In genomic region chr3:171815977-171816595, GRCh38 we compare ENCODE assay signal across 25 cellular contexts. TPM values are rescaled to one million over a fixed set of nuclear protein-coding genes. Genes with fewer than 3 reads are reported as not detected.
DNase-seq lines count a peak whose midpoint lies in the region; TF ChIP-seq lines count a peak whose summit lies in the region.
"Had no signal": no experiment of that assay in that cellular context is flagged by ENCODE, and none has a peak within 500 bp of the region (broad histone marks: within the 10 kb centered on the region; RNA-seq: fewer than 3 reads in every experiment).

No MANE protein-coding gene starts in this region.

- H4K8ac ChIP-seq in mesendoderm (ENCODE audit: low read depth, low read length), result no peak overlapping the region

- H3K18ac ChIP-seq in mesendoderm (ENCODE audit: low read length), result peak overlapping the region; percentile 56

- H3K9ac ChIP-seq in mesendoderm (ENCODE audit: low read length), result no peak overlapping the region

- no peak overlapping the region for H4K5ac ChIP-seq in mesendoderm (ENCODE audit: low read length)

- TF ChIP-seq CTCF in left ventricle myocardium inferior (IDR thresholded peaks at IDR 0.05; ENCODE audit: borderline replicate concordance) (no peak), choroid plexus epithelial cell (conservative IDR thresholded peaks at IDR 0.05; ENCODE audit: low read depth, low read length) (no peak)

- no peak overlapping the region for H2BK120ac ChIP-seq in mesendoderm (ENCODE audit: low read depth, low read length)

- H3K4me3 ChIP-seq in left ventricle myocardium inferior, result no peak overlapping the region
- no peak overlapping the region for H3K4me3 ChIP-seq in choroid plexus epithelial cell (ENCODE audit: low read depth, low read length)
- H3K4me3 ChIP-seq in mesendoderm (ENCODE audit: low read length), result no peak overlapping the region
- H3K4me3 ChIP-seq: gastroesophageal sphincter, prostate gland, upper lobe of left lung had no signal

- no peak overlapping the region for H3K27ac Mint-ChIP-seq in activated CD4-positive, alpha-beta T cell treated with anti-CD3 and anti-CD28 coated beads, Interleukin-2, amount 10 ng/mL, durations not matched to agents 24 days and 14 days
- H3K27ac Mint-ChIP-seq: activated naive CD8-positive, alpha-beta T cell treated with anti-CD3 and anti-CD28 coated beads, Interleukin-2, amount 10 ng/mL, durations not matched to agents 7 days and 5 days; WTC11 had no signal

- H3K27me3 Mint-ChIP-seq in activated CD4-positive, alpha-beta T cell treated with anti-CD3 and anti-CD28 coated beads, Interleukin-2, amount 10 ng/mL, durations not matched to agents 24 days and 14 days, result peaks cover 34% of the 10 kb centered on the region

- H2BK5ac ChIP-seq in mesendoderm (ENCODE audit: low read length), result no peak overlapping the region

- no peak overlapping the region for H3K23ac ChIP-seq in mesendoderm (ENCODE audit: low read length)

- H3K79me2 ChIP-seq in mesendoderm (ENCODE audit: control insufficient read depth, insufficient read depth, low read length), result no peaks in the 10 kb centered on the region

- no peak overlapping the region for H2AK5ac ChIP-seq in mesendoderm (ENCODE audit: low read length)

- H3K4me3 Mint-ChIP-seq in activated CD4-positive, alpha-beta T cell treated with anti-CD3 and anti-CD28 coated beads, Interleukin-2, amount 10 ng/mL, durations not matched to agents 24 days and 14 days, result no peak overlapping the region
- H3K4me3 Mint-ChIP-seq: activated naive CD8-positive, alpha-beta T cell treated with anti-CD3 and anti-CD28 coated beads, Interleukin-2, amount 10 ng/mL, durations not matched to agents 7 days and 5 days; WTC11 had no signal

- WGBS in mesendoderm (ENCODE audit: extremely low coverage, insufficient coverage, low lambda C conversion rate), result no CpG with 5 or more reads among the region's 2 CpGs

- DNase-seq in left ventricle myocardium inferior (no peak), cardiac septum (ENCODE audit: low spot score) (no peak), choroid plexus epithelial cell (ENCODE audit: low read depth) (peak; percentile 67), mesendoderm (no peak), NCI-H2171 (lab: John Stamatoyannopoulos, UW) (no peak), NCI-H1048 (lab: John Stamatoyannopoulos, UW) (no peak), hepatic stellate cell (ENCODE audit: low spot score) (no peak)
- no peak for DNase-seq in activated CD4-positive, alpha-beta T cell treated with anti-CD3 and anti-CD28 coated beads, Interleukin-2, amount 10 ng/mL, durations not matched to agents 24 days and 14 days
- DNase-seq: activated CD4-positive, alpha-beta T cell treated with anti-CD3 and anti-CD28 coated beads, Interleukin-2, amount 50 U/mL, for 48 hours; activated CD8-positive, alpha-beta memory T cell treated with anti-CD3 and anti-CD28 coated beads, Interleukin-2, amount 50 U/mL, for 48 hours; activated naive CD8-positive, alpha-beta T cell treated with anti-CD3 and anti-CD28 coated beads, Interleukin-2, amount 10 ng/mL, durations not matched to agents 7 days and 5 days; DMS79 treated with DMSO at 0.1 percent for 48 hours; GOT3; NCI-H187 treated with DMSO at 0.1 percent for 48 hours; NCI-H2227 treated with DMSO at 0.1 percent for 48 hours; NCI-H774; T-helper 9 cell; upper lobe of left lung had no signal

- peaks cover under 1% of the 10 kb centered on the region for H3K4me1 ChIP-seq in left ventricle myocardium inferior
- peaks cover 1% of the 10 kb centered on the region for H3K4me1 ChIP-seq in mesendoderm (ENCODE audit: control insufficient read depth, low read depth, low read length)
- H3K4me1 ChIP-seq: prostate gland had no signal

- H3K4ac ChIP-seq in mesendoderm (ENCODE audit: low read depth, low read length), result no peak overlapping the region

- no peak overlapping the region for H3K4me2 ChIP-seq in mesendoderm (ENCODE audit: low read length)

- peaks cover 10% of the 10 kb centered on the region for H3K4me1 Mint-ChIP-seq in activated CD4-positive, alpha-beta T cell treated with anti-CD3 and anti-CD28 coated beads, Interleukin-2, amount 10 ng/mL, durations not matched to agents 24 days and 14 days
- H3K4me1 Mint-ChIP-seq: WTC11 had no signal

- H3K36me3 ChIP-seq in left ventricle myocardium inferior, result no peaks in the 10 kb centered on the region
- H3K36me3 ChIP-seq in mesendoderm (ENCODE audit: control insufficient read depth, insufficient read depth, low read length), result no peaks in the 10 kb centered on the region
- H3K36me3 ChIP-seq: gastroesophageal sphincter, prostate gland, upper lobe of left lung had no signal

- no peak overlapping the region for H3K56ac ChIP-seq in mesendoderm (ENCODE audit: low read length)

- H3K27me3 ChIP-seq in left ventricle myocardium inferior (ENCODE audit: low read depth), result no peaks in the 10 kb centered on the region
- H3K27me3 ChIP-seq in mesendoderm (ENCODE audit: insufficient read depth, low read length, poor library complexity), result peaks cover under 1% of the 10 kb centered on the region
- H3K27me3 ChIP-seq: gastroesophageal sphincter, upper lobe of left lung had no signal

- H2BK15ac ChIP-seq in mesendoderm (replicated peaks; ENCODE audit: low read depth), result no peak overlapping the region

- no peaks in the 10 kb centered on the region for H3K36me3 Mint-ChIP-seq in activated CD4-positive, alpha-beta T cell treated with anti-CD3 and anti-CD28 coated beads, Interleukin-2, amount 10 ng/mL, durations not matched to agents 24 days and 14 days (ENCODE audit: low read depth)
- H3K36me3 Mint-ChIP-seq: activated naive CD8-positive, alpha-beta T cell treated with anti-CD3 and anti-CD28 coated beads, Interleukin-2, amount 10 ng/mL, durations not matched to agents 7 days and 5 days; WTC11 had no signal

- peak overlapping the region; percentile 47 for H3K27ac ChIP-seq in left ventricle myocardium inferior (replicated peaks)
- H3K27ac ChIP-seq in mesendoderm (ENCODE audit: low read depth, low read length), result no peak overlapping the region
- H3K27ac ChIP-seq: gastroesophageal sphincter, prostate gland, upper lobe of left lung had no signal

- intact Hi-C loops in left ventricle myocardium inferior (cut with micrococcal nuclease), result no loop called here
- intact Hi-C loops in cardiac septum (cut with DNase I), result no loop called here
- intact Hi-C loops in activated CD4-positive, alpha-beta T cell treated with anti-CD3 and anti-CD28 coated beads, Interleukin-2, amount 10 ng/mL, durations not matched to agents 24 days and 14 days (cut with micrococcal nuclease), result loop anchor here (2.0 kb wide), 1 partner anchor 31 kb away; no protein-coding TSS in a partner anchor

- H3K79me1 ChIP-seq in mesendoderm (ENCODE audit: low read length), result no peaks in the 10 kb centered on the region

- H3K9me3 Mint-ChIP-seq in activated CD4-positive, alpha-beta T cell treated with anti-CD3 and anti-CD28 coated beads, Interleukin-2, amount 10 ng/mL, durations not matched to agents 24 days and 14 days, result no peaks in the 10 kb centered on the region
- H3K9me3 Mint-ChIP-seq: activated naive CD8-positive, alpha-beta T cell treated with anti-CD3 and anti-CD28 coated beads, Interleukin-2, amount 10 ng/mL, durations not matched to agents 7 days and 5 days had no signal

- H3K9me3 ChIP-seq in left ventricle myocardium inferior (replicated peaks), result no peaks in the 10 kb centered on the region
- H3K9me3 ChIP-seq: gastroesophageal sphincter, prostate gland, upper lobe of left lung had no signal

RNA-seq across cellular contexts. Expression of gene PLD1, which starts 5.8 kb away (rescaled TPM):
- 59.5 TPM for total RNA-seq in left ventricle myocardium inferior
- 56.5 TPM for total RNA-seq in cardiac septum
- 0.42 TPM for polyA plus RNA-seq in mesendoderm (2013, experiment 1 of 2)
- 0.56 TPM for polyA plus RNA-seq in mesendoderm (2013, experiment 2 of 2)
- total RNA-seq in activated CD4-positive, alpha-beta T cell treated with anti-CD3 and anti-CD28 coated beads, Interleukin-2, amount 10 ng/mL, durations not matched to agents 24 days and 14 days, result 0.09 TPM in 1 of 2 replicates, not detected in the other

RNA-seq across cellular contexts. Expression of gene TMEM212, which starts 27.1 kb away (rescaled TPM):
- total RNA-seq in left ventricle myocardium inferior (not detected), cardiac septum (not detected)
- polyA plus RNA-seq in mesendoderm (2013, experiment 1 of 2), result not detected
- polyA plus RNA-seq in mesendoderm (2013, experiment 2 of 2), result not detected
- not detected in 2 replicates for total RNA-seq in activated CD4-positive, alpha-beta T cell treated with anti-CD3 and anti-CD28 coated beads, Interleukin-2, amount 10 ng/mL, durations not matched to agents 24 days and 14 days
- total RNA-seq: A172; activated naive CD8-positive, alpha-beta T cell treated with anti-CD3 and anti-CD28 coated beads, Interleukin-2, amount 10 ng/mL, durations not matched to agents 7 days and 5 days; cerebellum; epithelial cell of proximal tubule; gastroesophageal sphincter; lung microvascular endothelial cell; prostate gland; WTC11 had no signal

Comparison
In these comparisons a context has a peak if more than half of its experiments do, and no peak if none do; other contexts are left out.
1. RNA of gene PLD1, which starts 5.8 kb away (total RNA-seq): 59.5 TPM in left ventricle myocardium inferior (single experiment) and 56.5 TPM in cardiac septum (single experiment); 0.09 TPM in activated CD4-positive, alpha-beta T cell treated with anti-CD3 and anti-CD28 coated beads, Interleukin-2, amount 10 ng/mL, durations not matched to agents 24 days and 14 days; every median in the first group is over 10 times any median in the second.